In the genomic region with DNA sequence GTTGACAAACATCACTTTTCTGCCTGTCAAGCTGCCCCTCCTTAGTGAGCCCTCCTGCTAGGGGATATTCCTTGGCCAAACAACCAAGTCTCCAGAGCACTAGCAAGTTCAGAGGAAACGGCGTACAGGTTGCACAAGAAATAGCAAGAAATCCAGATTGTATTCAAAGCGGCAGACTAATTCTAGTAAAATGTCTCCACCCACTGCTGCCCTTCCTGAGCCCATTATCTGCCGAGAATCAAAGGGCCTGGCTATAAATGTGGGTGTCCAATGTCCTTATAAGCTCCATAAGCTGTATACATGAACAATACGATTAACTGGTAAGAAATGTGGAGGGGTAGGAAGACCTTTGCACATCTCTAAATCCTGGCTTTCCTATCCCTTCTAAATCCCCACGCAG, we compare ENCODE assay signal across 17 cellular contexts. TPM values are rescaled to one million over a fixed set of nuclear protein-coding genes. Genes with fewer than 3 reads are reported as not detected.
DNase-seq lines count a peak whose midpoint lies in the region; ATAC-seq, FAIRE-seq and TF ChIP-seq lines count a peak whose summit lies in the region.
"Had no signal": no experiment of that assay in that cellular context is flagged by ENCODE, and none has a peak within 500 bp of the region (broad histone marks: within the 10 kb centered on the region; RNA-seq: fewer than 3 reads in every experiment).

No MANE protein-coding gene starts in this region.

- H3K4me1 ChIP-seq in esophagus squamous epithelium = peaks cover 4 to 90% (median 36%) of the 10 kb centered on the region in 3 donors

- no peaks in the 10 kb centered on the region for H3K9me3 ChIP-seq in esophagus squamous epithelium

- H3K27me3 Mint-ChIP-seq in nephron progenitor cell (ENCODE audit: low read depth, poor library complexity) = no peaks in the 10 kb centered on the region

- no peak for ATAC-seq in GM18498 (IDR thresholded peaks at IDR 0.05; ENCODE audit: unreplicated experiment)

- no peak for TF ChIP-seq POLR2A in esophagus squamous epithelium (IDR thresholded peaks at IDR 0.05)

- peaks cover 55% of the 10 kb centered on the region for H3K4me1 Mint-ChIP-seq in nephron progenitor cell

- peaks cover 0 to 7% (median 0%) of the 10 kb centered on the region in 4 donors for H3K27me3 ChIP-seq in esophagus squamous epithelium

- H3K4me3 Mint-ChIP-seq in nephron progenitor cell = no peak overlapping the region
- H3K4me3 Mint-ChIP-seq: activated B cell treated with CpG ODN at 0.5 μM for 24 hours; activated naive CD4-positive, alpha-beta T cell treated with anti-CD3 and anti-CD28 coated beads, Interleukin-2, amount 10 ng/mL, durations not matched to agents 7 days and 5 days had no signal

- FAIRE-seq in G401.6 (lab: Jason Lieb, UNC) = peak; percentile 78
- FAIRE-seq: RCC 7860 had no signal

- peak; percentile 46 for DNase-seq in SW480 (ENCODE audit: low spot score)
- no peak for DNase-seq in esophagus squamous epithelium (lab: John Stamatoyannopoulos, UW)
- DNase-seq in nephron progenitor cell = no peak
- no peak for DNase-seq in activated CD4-positive, alpha-beta T cell treated with anti-CD3 and anti-CD28 coated beads, Interleukin-2, amount 50 U/mL, for 4 hours
- DNase-seq in DMS 273 (lab: John Stamatoyannopoulos, UW; ENCODE audit: unreplicated experiment) = no peak
- DNase-seq in activated CD4-positive, alpha-beta T cell treated with anti-CD3 and anti-CD28 coated beads for 4 hours = no peak
- DNase-seq: activated B cell treated with CpG ODN at 0.5 μM for 24 hours; activated naive CD4-positive, alpha-beta T cell treated with anti-CD3 and anti-CD28 coated beads, Interleukin-2, amount 10 ng/mL, durations not matched to agents 7 days and 5 days; AML-193; DMS 273 treated with DMSO at 0.1 percent for 48 hours; kidney glomerular epithelial cell; naive B cell; NCI-H2029; stimulated activated CD8-positive, alpha-beta memory T cell treated with anti-CD3 and anti-CD28 coated beads, Interleukin-4, amount 100 ng/mL, for 48 hours had no signal

- peak overlapping the region; percentile 36 to 95 (median 59) for H3K27ac ChIP-seq in esophagus squamous epithelium

- H3K36me3 Mint-ChIP-seq in nephron progenitor cell (ENCODE audit: low read depth) = peaks cover 12% of the 10 kb centered on the region
- H3K36me3 Mint-ChIP-seq: activated naive CD4-positive, alpha-beta T cell treated with anti-CD3 and anti-CD28 coated beads, Interleukin-2, amount 10 ng/mL, durations not matched to agents 7 days and 5 days; naive B cell had no signal

- intact Hi-C loops in esophagus squamous epithelium (cut with DNase I) = no loop called here

- H3K4me3 ChIP-seq in esophagus squamous epithelium = no peak overlapping the region

- H3K27ac Mint-ChIP-seq in nephron progenitor cell = peak overlapping the region; percentile 57
- H3K27ac Mint-ChIP-seq: activated B cell treated with CpG ODN at 0.5 μM for 24 hours; activated naive CD4-positive, alpha-beta T cell treated with anti-CD3 and anti-CD28 coated beads, Interleukin-2, amount 10 ng/mL, durations not matched to agents 7 days and 5 days; naive B cell had no signal

- no peak for TF ChIP-seq CTCF in esophagus squamous epithelium (IDR thresholded peaks at IDR 0.05)
- TF ChIP-seq CTCF in nephron progenitor cell (IDR thresholded peaks at IDR 0.05) = no peak

- WGBS in esophagus squamous epithelium, 2 donors = 34 to 45% methylated on average over 6 of the region's 6 CpGs

- H3K9me3 Mint-ChIP-seq in nephron progenitor cell = peaks cover 7% of the 10 kb centered on the region
- H3K9me3 Mint-ChIP-seq: activated B cell treated with CpG ODN at 0.5 μM for 24 hours; activated naive CD4-positive, alpha-beta T cell treated with anti-CD3 and anti-CD28 coated beads, Interleukin-2, amount 10 ng/mL, durations not matched to agents 7 days and 5 days had no signal

- H3K36me3 ChIP-seq in esophagus squamous epithelium = no peaks in the 10 kb centered on the region

RNA-seq across cellular contexts. Expression of a gene that starts 44.0 kb away (rescaled TPM):
- 10 to 100 TPM in 3 of 4 donors, 1 to 10 TPM in 1; 9.8 to 37.2 (median 23.1) TPM for total RNA-seq in esophagus squamous epithelium
